ENCODE assay signal across 18 cellular contexts in genomic region chr2:126736133-126736874, GRCh38.
DNase-seq lines count a peak whose midpoint lies in the region; ATAC-seq, FAIRE-seq and TF ChIP-seq lines count a peak whose summit lies in the region.
"Had no signal": no experiment of that assay in that cellular context is flagged by ENCODE, and none has a peak within 500 bp of the region (broad histone marks: within the 10 kb centered on the region; RNA-seq: fewer than 3 reads in every experiment).

No MANE protein-coding gene starts in this region.

- H3K9me3 ChIP-seq in mucosa of descending colon: no peaks in the 10 kb centered on the region
- H3K9me3 ChIP-seq: lower lobe of right lung had no signal

- ATAC-seq in mucosa of descending colon (peak; percentile 96), HG03108 (IDR thresholded peaks at IDR 0.05; ENCODE audit: unreplicated experiment) (no peak), GM21390 (IDR thresholded peaks at IDR 0.05; ENCODE audit: unreplicated experiment) (no peak)
- ATAC-seq: foreskin keratinocyte, lower lobe of right lung had no signal

- peak; percentile 77 for FAIRE-seq in bronchial epithelial cell (lab: Jason Lieb, UNC)
- no peak for FAIRE-seq in GM12891 (lab: Jason Lieb, UNC)
- FAIRE-seq: H1 had no signal

- no peaks in the 10 kb centered on the region for H3K4me1 ChIP-seq in mucosa of descending colon (ENCODE audit: low read depth)
- H3K4me1 ChIP-seq: foreskin keratinocyte, lower lobe of right lung had no signal

- no peak for TF ChIP-seq CTCF in bronchial epithelial cell (IDR thresholded peaks at IDR 0.05; ENCODE audit: insufficient read depth, low read length, severe bottlenecking)
- TF ChIP-seq CTCF in mucosa of descending colon (IDR thresholded peaks at IDR 0.05): no peak

- no peaks in the 10 kb centered on the region for H3K27me3 ChIP-seq in bronchial epithelial cell (ENCODE audit: control insufficient read depth, insufficient read depth, low read length)
- H3K27me3 ChIP-seq: cardiac muscle cell, foreskin keratinocyte had no signal

- H3K4me3 ChIP-seq in bronchial epithelial cell (ENCODE audit: low read depth, low read length): no peak overlapping the region
- no peak overlapping the region for H3K4me3 ChIP-seq in mucosa of descending colon
- H3K4me3 ChIP-seq: cardiac muscle cell, lower lobe of right lung had no signal

- DNase-seq in Daoy (ENCODE audit: low read depth): peak; percentile 8
- peak; percentile 64 for DNase-seq in LHCN-M2 (ENCODE audit: low read depth)
- DNase-seq in bronchial epithelial cell (ENCODE audit: low read depth): no peak
- DNase-seq in mucosa of descending colon: peak in 2 of 3 donors; percentile 44 to 72
- DNase-seq in GM12891 (ENCODE audit: insufficient read length, low spot score): no peak
- no peak for DNase-seq in NK-92 (lab: John Stamatoyannopoulos, UW; ENCODE audit: unreplicated experiment)
- DNase-seq: activated CD4-positive, alpha-beta T cell treated with anti-CD3 and anti-CD28 coated beads for 4 hours; activated T-cell treated with anti-CD3 and anti-CD28 coated beads, Interleukin-2, amount 50 U/mL, for 1 hour; C1 segment of cervical spinal cord; effector CD4-positive, alpha-beta T cell; foreskin keratinocyte; lower lobe of right lung; NCI-H1417; T1000 had no signal

- H3K36me3 ChIP-seq in bronchial epithelial cell (ENCODE audit: control insufficient read depth, insufficient read depth, low read length): no peaks in the 10 kb centered on the region
- H3K36me3 ChIP-seq in mucosa of descending colon (ENCODE audit: low read depth): no peaks in the 10 kb centered on the region
- H3K36me3 ChIP-seq: cardiac muscle cell, lower lobe of right lung had no signal

- intact Hi-C loops in mucosa of descending colon (cut with DNase I, micrococcal nuclease): no loop called here

- no peak for TF ChIP-seq POLR2A in GM12891 (IDR thresholded peaks at IDR 0.05; ENCODE audit: low read depth, low read length)

TF ChIP-seq in GM12891, 5 proteins besides CTCF, POLR2A, EP300 and RAD21:
- TF ChIP-seq POU2F2 (IDR thresholded peaks at IDR 0.05; ENCODE audit: low read depth, low read length) (no peak), TAF1 (IDR thresholded peaks at IDR 0.05; ENCODE audit: low read depth, low read length) (no peak), POLR2AphosphoS5 (IDR thresholded peaks at IDR 0.05; ENCODE audit: low read depth, low read length) (no peak), PAX5 (IDR thresholded peaks at IDR 0.05; ENCODE audit: insufficient read depth, low read length, severe bottlenecking) (no peak), SPI1 (IDR thresholded peaks at IDR 0.05; ENCODE audit: low read depth, low read length) (no peak)
TF ChIP-seq in GM12891: peak in this region for 0.

Comparison
In these comparisons a context has a peak if more than half of its experiments do, and no peak if none do; other contexts are left out.
1. DNase-seq: peak in Daoy (single experiment), LHCN-M2 (single experiment) and mucosa of descending colon (2 of 3); none in bronchial epithelial cell (single experiment), GM12891 (single experiment) and NK-92 (single experiment).